11 cellular contexts compared by ENCODE assay signal in the genomic region with DNA sequence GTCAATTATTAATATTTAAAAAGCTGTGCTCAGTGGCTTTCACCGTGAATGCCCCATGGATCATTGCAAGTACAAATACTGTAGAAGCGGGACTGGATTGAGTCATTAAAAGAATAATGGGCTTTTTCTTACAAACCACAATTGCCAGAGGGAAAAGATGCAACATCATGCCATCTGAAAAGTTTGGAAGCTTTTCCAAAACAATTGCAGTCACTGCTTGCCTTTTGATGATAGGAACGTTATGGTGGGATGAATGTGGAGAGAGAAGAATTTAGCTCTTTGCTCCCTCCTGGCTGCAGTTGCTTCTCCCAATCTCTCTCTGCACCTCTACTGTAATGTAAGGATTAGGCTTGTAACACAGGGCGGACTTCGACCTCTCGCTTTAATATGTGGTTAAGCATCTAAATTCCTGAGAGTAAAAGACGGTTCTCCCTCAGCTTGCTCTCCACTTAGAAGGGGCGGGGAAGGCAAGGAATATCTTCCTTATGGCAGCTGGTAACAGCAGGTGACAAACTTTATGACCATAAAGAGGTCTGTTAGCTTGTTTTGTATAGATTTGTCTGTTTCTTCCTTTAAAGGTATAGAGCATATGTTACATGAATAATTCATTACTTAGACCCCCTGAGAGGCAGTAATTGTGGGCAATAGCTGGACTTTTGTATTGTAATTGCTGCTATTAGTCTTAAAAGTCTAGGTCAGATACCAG.
DNase-seq lines count a peak whose midpoint lies in the region; ATAC-seq and TF ChIP-seq lines count a peak whose summit lies in the region.
"Had no signal": no experiment of that assay in that cellular context is flagged by ENCODE, and none has a peak within 500 bp of the region (broad histone marks: within the 10 kb centered on the region; RNA-seq: fewer than 3 reads in every experiment).

No MANE protein-coding gene starts in this region.

- peaks cover 45% of the 10 kb centered on the region for H3K4me1 ChIP-seq in mammary epithelial cell (ENCODE audit: insufficient read depth, low read length)
- peaks cover 0 to 50% (median 4%) of the 10 kb centered on the region in 4 donors for H3K4me1 ChIP-seq in right lobe of liver

- no TSS peak for BruUV-seq in mammary epithelial cell (replicated peaks; lab: Mats Ljungman, UMichigan)

- H2AFZ ChIP-seq in mammary epithelial cell (ENCODE audit: low read depth, low read length) = peak overlapping the region; percentile 38

- peak overlapping the region; percentile 37 for H3K27ac ChIP-seq in mammary epithelial cell (ENCODE audit: insufficient read depth, low read depth, low read length)
- H3K27ac ChIP-seq in right lobe of liver = peak overlapping the region in 2 of 3 donors; percentile 2
- H3K27ac ChIP-seq: C4-2B, sigmoid colon had no signal

- intact Hi-C loops in mammary epithelial cell (cut with micrococcal nuclease) (loop anchor here (2.0 kb wide), 1 partner anchor 50 kb away; no protein-coding TSS in a partner anchor), right lobe of liver (cut with DNase I) (no loop called here)

- no peak for TF ChIP-seq POLR2A in right lobe of liver (IDR thresholded peaks at IDR 0.05)

- ATAC-seq in right lobe of liver (no peak), HG03280 (IDR thresholded peaks at IDR 0.05; ENCODE audit: unreplicated experiment) (no peak), GM18861 (IDR thresholded peaks at IDR 0.05; ENCODE audit: unreplicated experiment) (no peak)

- H3K36me3 ChIP-seq in mammary epithelial cell (ENCODE audit: insufficient read depth, low read length) = no peaks in the 10 kb centered on the region
- H3K36me3 ChIP-seq in right lobe of liver = no peaks in the 10 kb centered on the region
- H3K36me3 ChIP-seq: sigmoid colon had no signal

- WGBS in mammary epithelial cell (ENCODE audit: low coverage, missing lambda C conversion rate) = 17% methylated on average over 8 of the region's 8 CpGs
- WGBS in right lobe of liver (ENCODE audit: insufficient coverage, low coverage, low lambda C conversion rate, missing lambda C conversion rate) = 55% methylated on average over 8 of the region's 8 CpGs

- TF ChIP-seq CTCF in mammary epithelial cell (conservative IDR thresholded peaks at IDR 0.05 in 1 of 2, IDR thresholded peaks at IDR 0.05 in 1 of 2; ENCODE audit: extremely low read depth in 1 of 2, insufficient read depth in 1 of 2, low read depth in 1 of 2, low read length in 2 of 2) (no peak), right lobe of liver (IDR thresholded peaks at IDR 0.05) (no peak)

- H3K4me3 ChIP-seq in mammary epithelial cell (replicated peaks in 1 of 3; ENCODE audit: insufficient read depth in 1 of 3, low read depth in 2 of 3, low read length in 3 of 3) = peak overlapping the region in 1 of 3 experiments; percentile 17
- peak overlapping the region in 1 of 3 donors; percentile 10 for H3K4me3 ChIP-seq in right lobe of liver
- H3K4me3 ChIP-seq: sigmoid colon had no signal

- H3K9ac ChIP-seq in mammary epithelial cell (ENCODE audit: insufficient read depth, low read length) = no peak overlapping the region

- peak overlapping the region; percentile 74 for H3K4me2 ChIP-seq in mammary epithelial cell (ENCODE audit: insufficient read depth, low read depth, low read length)

- dilution Hi-C loops in mammary epithelial cell (cut with HindIII; ENCODE audit: low sequenced_read_pairs) = no loop called here

- no peaks in the 10 kb centered on the region for H3K27me3 ChIP-seq in mammary epithelial cell (ENCODE audit: insufficient read depth, low read length)
- H3K27me3 ChIP-seq in right lobe of liver = no peaks in the 10 kb centered on the region
- H3K27me3 ChIP-seq: sigmoid colon had no signal

- H3K79me2 ChIP-seq in mammary epithelial cell (ENCODE audit: insufficient read depth, low read length) = no peaks in the 10 kb centered on the region

- DNase-seq in AG20443 (ENCODE audit: low spot score) = peak; percentile 17
- DNase-seq in NCI-H1417 treated with DMSO at 0.1 percent for 48 hours (lab: John Stamatoyannopoulos, UW) = peak; percentile 82
- DNase-seq in mammary epithelial cell = peak; percentile 72
- no peak for DNase-seq in right lobe of liver
- DNase-seq in stimulated activated naive CD4-positive, alpha-beta T cell (lab: John Stamatoyannopoulos, UW) = no peak
- DNase-seq in activated naive CD4-positive, alpha-beta T cell (lab: John Stamatoyannopoulos, UW) = no peak
- DNase-seq: head of caudate nucleus, sigmoid colon had no signal

- CTCF ChIA-PET in mammary epithelial cell (lab: Charles Lee; ENCODE audit: low non-redundant PET) = interaction anchor here (0.6 kb wide), 1 partner anchor 121 kb away, joined by 3 read pairs; no protein-coding TSS in a partner anchor

- H3K9me3 ChIP-seq in mammary epithelial cell (replicated peaks; ENCODE audit: insufficient read depth, low read length) (no peaks in the 10 kb centered on the region), right lobe of liver (no peaks in the 10 kb centered on the region)
- H3K9me3 ChIP-seq: sigmoid colon had no signal

- in situ Hi-C loops in mammary epithelial cell (cut with MboI; ENCODE audit: low sequenced_read_pairs in 2 of 2) = no loop called here

- no peaks in the 10 kb centered on the region for H4K20me1 ChIP-seq in mammary epithelial cell (ENCODE audit: insufficient read depth, low read length)

Comparison
In these comparisons a context has a peak if more than half of its experiments do, and no peak if none do; other contexts are left out.
1. DNase-seq: peak in AG20443 (single experiment), NCI-H1417 treated with DMSO at 0.1 percent for 48 hours (single experiment) and mammary epithelial cell (single experiment); none in right lobe of liver (0 of 3), stimulated activated naive CD4-positive, alpha-beta T cell (0 of 6) and activated naive CD4-positive, alpha-beta T cell (0 of 4).